ENCODE assay signal across 23 cellular contexts in the genomic region with DNA sequence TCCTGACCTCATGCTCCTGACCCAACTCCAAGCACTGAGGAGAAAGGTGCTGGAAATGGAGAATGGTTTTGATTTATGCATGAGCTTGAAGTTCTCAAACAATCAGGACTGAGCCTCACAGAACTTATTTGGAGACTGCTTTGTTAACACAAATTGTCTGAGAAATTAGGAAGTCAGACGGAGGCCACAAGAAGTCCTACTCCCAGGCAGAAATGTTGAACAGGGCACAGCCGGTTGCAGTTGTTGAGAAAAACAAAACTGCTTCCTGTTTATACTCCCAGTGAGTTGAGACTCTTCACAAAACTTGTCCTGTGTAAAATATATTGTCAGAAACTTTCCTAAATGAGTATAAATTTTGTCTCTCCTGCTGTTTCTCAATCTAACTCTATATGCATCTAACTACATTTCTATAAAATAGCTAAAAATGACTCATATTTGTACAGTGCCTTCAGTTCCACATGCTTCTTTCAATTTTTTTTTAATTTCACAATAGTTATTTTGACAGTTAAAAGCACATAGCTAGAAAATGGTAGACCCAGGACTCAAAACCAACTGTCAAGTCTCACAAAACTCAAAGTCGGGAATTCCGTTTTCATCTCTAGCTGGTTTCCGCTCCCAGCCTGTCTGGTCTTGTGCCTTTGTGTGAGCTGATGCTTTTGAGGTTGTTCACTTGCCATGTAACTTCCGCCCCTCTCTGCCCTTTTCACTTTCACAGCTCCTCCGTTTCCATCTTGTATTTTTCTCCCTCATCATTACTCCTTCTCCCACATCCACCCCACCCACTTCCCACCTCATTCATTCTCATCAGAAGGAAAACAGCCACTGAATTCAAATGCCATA.
DNase-seq lines count a peak whose midpoint lies in the region; ATAC-seq and TF ChIP-seq lines count a peak whose summit lies in the region.
"Had no signal": no experiment of that assay in that cellular context is flagged by ENCODE, and none has a peak within 500 bp of the region (broad histone marks: within the 10 kb centered on the region; RNA-seq: fewer than 3 reads in every experiment).

No MANE protein-coding gene starts in this region.

- H3K4me1 ChIP-seq in BLaER1 (peaks cover 15% of the 10 kb centered on the region), neutrophil (ENCODE audit: control insufficient read depth in 1 of 2, insufficient read depth in 1 of 2, low read depth in 1 of 2, low read length in 1 of 2) (peaks cover 55 to 56% of the 10 kb centered on the region in 2 experiments)
- H3K4me1 ChIP-seq: A549, SJSA1 had no signal

- H3K27ac ChIP-seq in BLaER1 (no peak overlapping the region), HL-60 (replicated peaks) (peak overlapping the region; percentile 49), neutrophil (peak overlapping the region; percentile 79)
- H3K27ac ChIP-seq: A549, KMS-11, SJSA1 had no signal

- no peaks in the 10 kb centered on the region for H3K27me3 ChIP-seq in BLaER1
- no peaks in the 10 kb centered on the region for H3K27me3 ChIP-seq in HL-60 (ENCODE audit: insufficient read depth, poor library complexity, severe bottlenecking)
- no peaks in the 10 kb centered on the region for H3K27me3 ChIP-seq in neutrophil

- no peaks in the 10 kb centered on the region for H4K20me1 ChIP-seq in BLaER1

- DNase-seq in HL-60 (ENCODE audit: low read depth in 1 of 2, low spot score in 1 of 2) (peak in 1 of 2 experiments; percentile 61), epithelial cell of esophagus (ENCODE audit: low read depth) (peak; percentile 47), globus pallidus (ENCODE audit: low spot score) (no peak), germinal center (ENCODE audit: low spot score) (no peak)
- DNase-seq: CD4-positive, CD25-positive, alpha-beta regulatory T cell; EL; GF-D8; H9; HFFc6; IMR-90; NCI-H1694; NCI-H2081; NCI-H2171; NCI-H345; NCI-H774; OCI-M1 had no signal

- H3K9ac ChIP-seq in BLaER1 = no peak overlapping the region
- H3K9ac ChIP-seq: KMS-11 had no signal

- peak overlapping the region; percentile 61 for H3K4me2 ChIP-seq in BLaER1
- H3K4me2 ChIP-seq: A549, KMS-11 had no signal

- H3K36me3 ChIP-seq in BLaER1 (no peaks in the 10 kb centered on the region), neutrophil (no peaks in the 10 kb centered on the region)
- H3K36me3 ChIP-seq: SJSA1 had no signal

- no peak for ATAC-seq in GM18498 (IDR thresholded peaks at IDR 0.05; ENCODE audit: unreplicated experiment)
- ATAC-seq: A549, Right ventricle myocardium inferior had no signal

- no peak overlapping the region for H3K4me3 ChIP-seq in BLaER1
- no peak overlapping the region for H3K4me3 ChIP-seq in HL-60 (replicated peaks; ENCODE audit: insufficient read depth, low read length)
- H3K4me3 ChIP-seq in epithelial cell of esophagus (ENCODE audit: low read length) = no peak overlapping the region
- no peak overlapping the region for H3K4me3 ChIP-seq in neutrophil (ENCODE audit: low read depth in 1 of 2, low read length in 1 of 2)
- H3K4me3 ChIP-seq: A549, SJSA1 had no signal

- no peak for TF ChIP-seq CTCF in HL-60 (IDR thresholded peaks at IDR 0.05; ENCODE audit: insufficient read depth, low read length)
- TF ChIP-seq CTCF in epithelial cell of esophagus (IDR thresholded peaks at IDR 0.05; ENCODE audit: insufficient read depth, low read depth, low read length, missing control alignments) = no peak
- no peak for TF ChIP-seq CTCF in neutrophil (IDR thresholded peaks at IDR 0.05)

- H3K9me3 ChIP-seq in BLaER1 = no peaks in the 10 kb centered on the region
- no peaks in the 10 kb centered on the region for H3K9me3 ChIP-seq in neutrophil
- H3K9me3 ChIP-seq: A549, SJSA1 had no signal
